9 cellular contexts compared by ENCODE assay signal in the genomic region with DNA sequence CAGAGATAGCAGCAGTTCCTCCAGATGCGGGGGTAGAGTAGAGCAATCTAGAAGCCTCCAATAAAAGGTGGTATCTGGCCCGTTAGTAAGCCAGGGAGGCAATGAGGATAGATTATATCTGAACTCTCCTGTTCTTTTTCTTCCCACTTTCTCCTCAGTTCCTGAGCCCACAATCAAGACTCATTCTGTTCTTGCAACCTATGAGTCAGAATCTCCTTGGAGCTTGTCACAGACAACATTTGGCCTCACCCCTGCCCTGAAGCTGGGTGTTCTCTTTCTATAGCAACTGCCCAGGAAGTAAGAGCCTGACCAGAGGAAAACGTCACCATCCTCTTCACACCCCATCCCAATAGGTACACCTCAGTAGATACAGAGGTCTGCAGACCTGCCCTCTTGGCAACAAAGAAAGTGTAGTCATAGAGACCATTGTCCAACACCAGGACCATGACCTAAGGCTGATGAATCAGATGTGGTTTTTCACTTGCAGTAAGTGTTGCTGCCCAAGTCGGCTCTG.
A peak's percentile ranks its signal among the peaks of the same experiment; 100 is the strongest.
DNase-seq lines count a peak whose midpoint lies in the region; ATAC-seq, FAIRE-seq and TF ChIP-seq lines count a peak whose summit lies in the region.
"Had no signal": no experiment of that assay in that cellular context is flagged by ENCODE, and none has a peak within 500 bp of the region (broad histone marks: within the 10 kb centered on the region; RNA-seq: fewer than 3 reads in every experiment).

No MANE protein-coding gene starts in this region.

- no peaks in the 10 kb centered on the region for H3K9me3 Mint-ChIP-seq in neural progenitor cell
- H3K9me3 Mint-ChIP-seq in CD4-positive, alpha-beta T cell, result no peaks in the 10 kb centered on the region

- DNase-seq in DMS79 treated with DMSO at 0.1 percent for 48 hours (lab: John Stamatoyannopoulos, UW) (peak; percentile 19), HT1080 (ENCODE audit: low read depth) (peak; percentile 97), choroid plexus epithelial cell (ENCODE audit: low read depth) (peak; percentile 85), neural progenitor cell (ENCODE audit: low spot score) (no peak), GM19239 (ENCODE audit: insufficient read length, low spot score) (no peak), sigmoid colon (no peak)
- DNase-seq in CD4-positive, alpha-beta T cell, result no peak

- no peak for FAIRE-seq in GM19239 (lab: Jason Lieb, UNC)
- FAIRE-seq: TTC549 had no signal

- H3K36me3 ChIP-seq in neural progenitor cell (no peaks in the 10 kb centered on the region), sigmoid colon (peaks cover 0 to 9% (median 0%) of the 10 kb centered on the region in 4 donors)

- H3K36me3 Mint-ChIP-seq in neural progenitor cell, result peaks cover 2% of the 10 kb centered on the region
- no peaks in the 10 kb centered on the region for H3K36me3 Mint-ChIP-seq in CD4-positive, alpha-beta T cell (ENCODE audit: low read depth)

- no peaks in the 10 kb centered on the region for H3F3A ChIP-seq in neural progenitor cell (ENCODE audit: low read depth)

- POLR2A ChIA-PET in CD4-positive, alpha-beta T cell (lab: Charles Lee), result no interaction called here

- no peaks in the 10 kb centered on the region for H3K79me2 ChIP-seq in neural progenitor cell (ENCODE audit: low read depth)

- no peaks in the 10 kb centered on the region for H3K9me3 ChIP-seq in neural progenitor cell (ENCODE audit: low read depth)
- no peaks in the 10 kb centered on the region for H3K9me3 ChIP-seq in CD4-positive, alpha-beta T cell (ENCODE audit: control insufficient read depth, low read length)
- H3K9me3 ChIP-seq in sigmoid colon, result no peaks in the 10 kb centered on the region

- intact Hi-C loops in CD4-positive, alpha-beta T cell (cut with DNase I, micrococcal nuclease), result loop anchor here in 1 of 2 experiments (5.0 kb wide), 1 partner anchor 1071 kb away; no protein-coding TSS in a partner anchor
- intact Hi-C loops in sigmoid colon (cut with DNase I), result no loop called here

- peaks cover 43% of the 10 kb centered on the region for H3K4me1 ChIP-seq in neural progenitor cell
- peaks cover 0 to 54% (median 20%) of the 10 kb centered on the region in 4 donors for H3K4me1 ChIP-seq in sigmoid colon

- H3K4me1 Mint-ChIP-seq in neural progenitor cell, result peaks cover 40% of the 10 kb centered on the region
- H3K4me1 Mint-ChIP-seq in CD4-positive, alpha-beta T cell (ENCODE audit: low read depth), result peaks cover 8% of the 10 kb centered on the region

- H4K20me1 ChIP-seq in neural progenitor cell (ENCODE audit: low read depth), result no peaks in the 10 kb centered on the region

- TF ChIP-seq POLR2A in sigmoid colon (IDR thresholded peaks at IDR 0.05), result no peak

- H3K27ac Mint-ChIP-seq in neural progenitor cell, result peak overlapping the region; percentile 48
- no peak overlapping the region for H3K27ac Mint-ChIP-seq in CD4-positive, alpha-beta T cell

- no peak for TF ChIP-seq CTCF in choroid plexus epithelial cell (conservative IDR thresholded peaks at IDR 0.05; ENCODE audit: low read depth, low read length)
- TF ChIP-seq CTCF in neural progenitor cell (IDR thresholded peaks at IDR 0.05), result no peak
- TF ChIP-seq CTCF in CD4-positive, alpha-beta T cell (IDR thresholded peaks at IDR 0.05), result no peak
- no peak for TF ChIP-seq CTCF in sigmoid colon (IDR thresholded peaks at IDR 0.05)

- no peak overlapping the region for H2AFZ ChIP-seq in neural progenitor cell (replicated peaks)

- WGBS in sigmoid colon, 2 donors, result 80 to 90% methylated on average over 4 of the region's 4 CpGs

- H3K27me3 ChIP-seq in neural progenitor cell (no peaks in the 10 kb centered on the region), sigmoid colon (no peaks in the 10 kb centered on the region)
- peaks cover 34% of the 10 kb centered on the region for H3K27me3 ChIP-seq in CD4-positive, alpha-beta T cell (ENCODE audit: control insufficient read depth, insufficient read depth, low read length)

- no peak overlapping the region for H3K4me3 Mint-ChIP-seq in neural progenitor cell
- no peak overlapping the region for H3K4me3 Mint-ChIP-seq in CD4-positive, alpha-beta T cell

- H3K27me3 Mint-ChIP-seq in neural progenitor cell (ENCODE audit: insufficient read depth, low read depth), result no peaks in the 10 kb centered on the region
- peaks cover 30% of the 10 kb centered on the region for H3K27me3 Mint-ChIP-seq in CD4-positive, alpha-beta T cell

- H3K27ac ChIP-seq in neural progenitor cell, result no peak overlapping the region
- no peak overlapping the region for H3K27ac ChIP-seq in CD4-positive, alpha-beta T cell (ENCODE audit: low read depth, low read length)
- peak overlapping the region in 2 of 4 donors; percentile 36 to 40 for H3K27ac ChIP-seq in sigmoid colon

- no peak for TF ChIP-seq EP300 in sigmoid colon (IDR thresholded peaks at IDR 0.05)

- CTCF ChIA-PET in CD4-positive, alpha-beta T cell (lab: Charles Lee), result no interaction called here

- H3K4me3 ChIP-seq in choroid plexus epithelial cell (ENCODE audit: low read depth, low read length), result no peak overlapping the region
- no peak overlapping the region for H3K4me3 ChIP-seq in neural progenitor cell
- no peak overlapping the region for H3K4me3 ChIP-seq in sigmoid colon

- ATAC-seq in CD4-positive, alpha-beta T cell (ENCODE audit: poor library complexity), result no peak
- ATAC-seq in GM21381 (IDR thresholded peaks at IDR 0.05; ENCODE audit: unreplicated experiment), result no peak

- H3K4me2 ChIP-seq in neural progenitor cell, result no peak overlapping the region

- no peak overlapping the region for H3K9ac ChIP-seq in neural progenitor cell

Comparison
In these comparisons a context has a peak if more than half of its experiments do, and no peak if none do; other contexts are left out.
1. DNase-seq: peak in DMS79 treated with DMSO at 0.1 percent for 48 hours (single experiment), HT1080 (single experiment) and choroid plexus epithelial cell (single experiment); none in neural progenitor cell (single experiment), CD4-positive, alpha-beta T cell (0 of 10), GM19239 (single experiment) and sigmoid colon (single experiment).